8 cellular contexts compared by ENCODE assay signal in the genomic region with DNA sequence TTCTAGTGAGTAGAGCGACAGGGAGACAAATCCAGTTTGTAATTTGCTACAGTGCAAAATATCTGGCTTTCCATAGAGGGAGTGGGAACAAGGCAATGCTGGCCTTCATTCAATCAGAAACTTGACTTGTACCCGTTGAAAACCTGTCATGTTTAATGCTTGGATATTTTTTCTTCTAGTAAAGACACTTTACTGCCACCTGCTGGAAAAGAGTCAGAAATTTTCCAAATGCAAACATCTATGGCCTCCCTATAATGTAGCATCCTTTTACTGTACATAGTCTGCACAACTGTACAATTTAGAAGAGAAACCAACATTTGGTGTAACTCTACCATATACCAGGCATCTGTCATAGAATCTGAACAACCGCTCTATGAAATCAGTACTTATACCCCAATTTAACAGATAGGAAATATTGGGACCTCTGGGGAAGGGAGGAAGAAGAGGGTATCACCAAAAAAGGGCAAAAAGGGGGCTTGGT. TPM values are rescaled to one million over a fixed set of nuclear protein-coding genes. Genes with fewer than 3 reads are reported as not detected.
DNase-seq lines count a peak whose midpoint lies in the region; ATAC-seq, FAIRE-seq and TF ChIP-seq lines count a peak whose summit lies in the region.

No MANE protein-coding gene starts in this region.

- H3K79me2 ChIP-seq in MM.1S (ENCODE audit: low read length): no peaks in the 10 kb centered on the region

- peak; percentile 41 to 75 (median 63) for TF ChIP-seq CTCF in heart left ventricle (IDR thresholded peaks at IDR 0.05)
- TF ChIP-seq CTCF in MM.1S (IDR thresholded peaks at IDR 0.05; ENCODE audit: low read length): peak; percentile 64
- peak; percentile 13 to 79 (median 71) for TF ChIP-seq CTCF in Peyer's patch (IDR thresholded peaks at IDR 0.05)
- TF ChIP-seq CTCF in choroid plexus epithelial cell (conservative IDR thresholded peaks at IDR 0.05; ENCODE audit: low read depth, low read length): peak; percentile 55
- peak; percentile 65 for TF ChIP-seq CTCF in lower lobe of right lung (IDR thresholded peaks at IDR 0.05)

- H3K9ac ChIP-seq in MM.1S (ENCODE audit: low read length): no peak overlapping the region

- no peak overlapping the region for H3K4me3 ChIP-seq in heart left ventricle
- H3K4me3 ChIP-seq in MM.1S (ENCODE audit: low read length): no peak overlapping the region
- H3K4me3 ChIP-seq in Peyer's patch: no peak overlapping the region
- H3K4me3 ChIP-seq in choroid plexus epithelial cell (ENCODE audit: low read depth, low read length): no peak overlapping the region
- H3K4me3 ChIP-seq in lower lobe of right lung: no peak overlapping the region
- H3K4me3 ChIP-seq in MG63: no peak overlapping the region

- H3K4me1 ChIP-seq in heart left ventricle (peaks cover 0 to 21% (median 7%) of the 10 kb centered on the region in 12 donors), MM.1S (ENCODE audit: low read length) (no peaks in the 10 kb centered on the region), Peyer's patch (no peaks in the 10 kb centered on the region), lower lobe of right lung (no peaks in the 10 kb centered on the region)

- H3K9me2 ChIP-seq in MM.1S (replicated peaks; ENCODE audit: insufficient read depth, low read length): no peaks in the 10 kb centered on the region

- ATAC-seq in heart left ventricle (peak in 2 of 4 donors; percentile 28 to 31), lower lobe of right lung (peak; percentile 54 to 74)

- H3K27ac ChIP-seq in heart left ventricle (no peak overlapping the region), MM.1S (ENCODE audit: low read length) (no peak overlapping the region), Peyer's patch (no peak overlapping the region), lower lobe of right lung (no peak overlapping the region)

- H3K4me2 ChIP-seq in MM.1S (ENCODE audit: low read depth, low read length): no peak overlapping the region

- FAIRE-seq in urothelium cell line (lab: Jason Lieb, UNC): no peak

- TF ChIP-seq POLR2A in heart left ventricle (IDR thresholded peaks at IDR 0.05) (no peak), Peyer's patch (IDR thresholded peaks at IDR 0.05) (no peak)

- intact Hi-C loops in heart left ventricle (cut with DNase I) (loop anchor here (1.0 to 10.0 kb wide), 7 partner anchors 47 to 126 kb away; a partner anchor contains a TSS), cardiac septum (cut with DNase I) (loop anchor here (2.0 to 5.0 kb wide), 2 partner anchors 72 to 124 kb away; a partner anchor contains a TSS), lower lobe of right lung (cut with DNase I) (loop anchor here (10.0 kb wide), 1 partner anchor 124 kb away; no protein-coding TSS in a partner anchor)

- H3K36me3 ChIP-seq in heart left ventricle (peaks cover 0 to 61% (median 51%) of the 10 kb centered on the region in 9 donors), MM.1S (replicated peaks; ENCODE audit: insufficient read depth, low read length) (0 out of 2 replicates have a peak, but pooled peaks cover 2% of the 10 kb centered on the region), Peyer's patch (peaks cover 0 to 44% (median 0%) of the 10 kb centered on the region in 3 donors), lower lobe of right lung (peaks cover 43% of the 10 kb centered on the region), MG63 (peaks cover 12% of the 10 kb centered on the region)

- H3K9me3 ChIP-seq in heart left ventricle (no peaks in the 10 kb centered on the region), MM.1S (replicated peaks; ENCODE audit: insufficient read depth, low read length) (no peaks in the 10 kb centered on the region), Peyer's patch (no peaks in the 10 kb centered on the region), lower lobe of right lung (no peaks in the 10 kb centered on the region), MG63 (no peaks in the 10 kb centered on the region)

- DNase-seq in heart left ventricle (peak in 1 of 5 donors; percentile 16), cardiac septum (ENCODE audit: low spot score) (no peak), MM.1S (peak; percentile 76), Peyer's patch (no peak), choroid plexus epithelial cell (ENCODE audit: low read depth) (peak; percentile 84), lower lobe of right lung (no peak), urothelium cell line (ENCODE audit: low spot score) (peak; percentile 29), MG63 (no peak)

- H2AFZ ChIP-seq in MM.1S (ENCODE audit: low read length): no peak overlapping the region

- 0 out of 2 replicates have a peak, but pooled peaks cover 10% of the 10 kb centered on the region for H3F3A ChIP-seq in MM.1S (ENCODE audit: insufficient read depth, low read length)

- WGBS in heart left ventricle, 4 donors: 43 to 55% (median 54%) methylated on average over 3 of the region's 3 CpGs

- H3K27me3 ChIP-seq in heart left ventricle: no peaks in the 10 kb centered on the region
- no peaks in the 10 kb centered on the region for H3K27me3 ChIP-seq in MM.1S (replicated peaks; ENCODE audit: insufficient read depth, low read length)
- H3K27me3 ChIP-seq in Peyer's patch: no peaks in the 10 kb centered on the region
- no peaks in the 10 kb centered on the region for H3K27me3 ChIP-seq in lower lobe of right lung (ENCODE audit: low read depth)
- H3K27me3 ChIP-seq in MG63: no peaks in the 10 kb centered on the region

- 0 out of 2 replicates have a peak, but pooled peaks cover 3% of the 10 kb centered on the region for H4K20me1 ChIP-seq in MM.1S (ENCODE audit: insufficient read depth, low read length)

RNA-seq across cellular contexts. Expression of a gene that starts 16.7 kb away (rescaled TPM):
- 10 to 100 TPM; 19.0 to 38.9 (median 26.3) TPM for total RNA-seq in heart left ventricle
- 10 to 100 TPM in 1 of 2 donors, 1 to 10 TPM in 1; 9.3 to 25.5 TPM for polyA plus RNA-seq in heart left ventricle
- 26.5 TPM for total RNA-seq in cardiac septum
- total RNA-seq in Peyer's patch: 10 to 100 TPM; 38.1 to 43.6 (median 42.8) TPM
- 40.3 TPM for total RNA-seq in lower lobe of right lung
- total RNA-seq in MG63 (2014; rRNA removed; shearing (Covaris generic); ENCODE audit: low replicate concordance): 10.2 and 11.6 TPM in 2 replicates

Comparison
In these comparisons a context has a peak if more than half of its experiments do, and no peak if none do; other contexts are left out.
1. DNase-seq: peak in MM.1S (single experiment), choroid plexus epithelial cell (single experiment) and urothelium cell line (single experiment); none in cardiac septum (single experiment), Peyer's patch (0 of 3), lower lobe of right lung (single experiment) and MG63 (single experiment).
2. Peak in every context shown above with its lines, with median percentiles within 50 percentile points of each other: CTCF ChIP-seq.